1 cellular context compared by ENCODE assay signal in the genomic region with DNA sequence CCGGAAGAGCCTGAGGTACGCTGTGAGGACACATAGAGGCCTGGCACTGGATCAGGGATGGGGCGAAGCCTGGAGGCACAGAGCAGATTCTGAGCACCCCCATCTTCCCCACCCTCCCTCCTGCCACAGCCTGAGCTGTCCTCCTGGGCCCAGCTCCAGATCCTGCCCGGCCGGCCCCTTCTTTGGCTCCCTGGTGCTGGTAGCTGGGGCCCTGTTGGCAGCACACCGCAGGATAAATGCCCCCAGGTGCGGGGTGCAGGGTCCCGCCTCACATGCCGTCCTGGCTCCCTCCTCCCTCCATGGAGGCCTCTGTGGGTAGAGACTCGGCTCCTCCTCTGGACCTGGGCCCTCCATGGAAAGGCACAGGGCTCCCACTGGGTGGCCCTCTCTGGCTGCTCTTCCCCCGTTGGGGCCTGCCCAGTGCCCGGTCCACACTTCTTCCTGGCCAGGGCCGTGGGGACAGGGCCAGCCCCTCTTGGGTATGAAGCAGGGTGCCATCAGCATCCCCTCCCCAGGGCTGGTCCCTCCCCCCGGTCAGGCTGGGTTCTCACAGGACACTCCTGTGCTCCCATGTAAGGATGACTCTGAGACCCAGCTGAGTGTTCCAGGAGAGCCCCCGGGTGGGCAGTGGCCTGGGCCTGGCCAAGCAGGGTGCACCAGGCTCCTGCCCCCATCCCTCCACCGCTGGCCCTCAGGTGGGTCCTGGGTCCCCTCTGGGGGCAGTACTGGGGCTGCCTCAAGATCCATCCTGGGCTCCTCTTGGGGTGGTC.
TF ChIP-seq lines count a peak whose summit lies in the region.

No MANE protein-coding gene starts in this region.

TF ChIP-seq in K562, 482 proteins besides CTCF, POLR2A, EP300 and RAD21:
- TF ChIP-seq, protein P1, sequence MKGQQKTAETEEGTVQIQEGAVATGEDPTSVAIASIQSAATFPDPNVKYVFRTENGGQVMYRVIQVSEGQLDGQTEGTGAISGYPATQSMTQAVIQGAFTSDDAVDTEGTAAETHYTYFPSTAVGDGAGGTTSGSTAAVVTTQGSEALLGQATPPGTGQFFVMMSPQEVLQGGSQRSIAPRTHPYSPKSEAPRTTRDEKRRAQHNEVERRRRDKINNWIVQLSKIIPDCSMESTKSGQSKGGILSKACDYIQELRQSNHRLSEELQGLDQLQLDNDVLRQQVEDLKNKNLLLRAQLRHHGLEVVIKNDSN (CRISPR knock-in tag; IDR thresholded peaks at IDR 0.05): no peak
- no peak for TF ChIP-seq CBX1 (IDR thresholded peaks at IDR 0.05; ENCODE audit: low read depth)
- TF ChIP-seq MTF1 (CRISPR knock-in tag; IDR thresholded peaks at IDR 0.05; ENCODE audit: borderline replicate concordance): no peak
- no peak for TF ChIP-seq SIRT6 (IDR thresholded peaks at IDR 0.05; ENCODE audit: low read depth, low read length)
- no peak for TF ChIP-seq ZNF778 (CRISPR knock-in tag; IDR thresholded peaks at IDR 0.05)
- no peak for TF ChIP-seq ZNF551 (CRISPR knock-in tag; IDR thresholded peaks at IDR 0.05)
- no peak for TF ChIP-seq CREB1 (IDR thresholded peaks at IDR 0.05)
- no peak for TF ChIP-seq CREB1 (CRISPR knock-in tag; IDR thresholded peaks at IDR 0.05)
- TF ChIP-seq CTBP1 (IDR thresholded peaks at IDR 0.05; ENCODE audit: borderline replicate concordance): no peak
- TF ChIP-seq ZNF449 (CRISPR knock-in tag; IDR thresholded peaks at IDR 0.05): no peak
- TF ChIP-seq ZFP1 (CRISPR knock-in tag; IDR thresholded peaks at IDR 0.05): no peak
TF ChIP-seq in K562: peak in this region for 0.
